ENCODE assay signal across 30 cellular contexts in genomic region chr9:75939712-75940111, GRCh38.
"Had no signal": no experiment of that assay in that cellular context is flagged by ENCODE, and none has a peak within 500 bp of the region (broad histone marks: within the 10 kb centered on the region; RNA-seq: fewer than 3 reads in every experiment).

No MANE protein-coding gene starts in this region.

- H3K9me3 ChIP-seq: ascending aorta, breast epithelium, esophagus squamous epithelium had no signal

- H3K27ac ChIP-seq: breast epithelium, cardiac muscle cell, coronary artery, dorsolateral prefrontal cortex, esophagus squamous epithelium, VCaP had no signal

- H3K27me3 ChIP-seq: ascending aorta, breast epithelium, cardiac muscle cell, dorsolateral prefrontal cortex, esophagus squamous epithelium had no signal

- ATAC-seq: activated naive CD4-positive, alpha-beta T cell treated with anti-CD3 and anti-CD28 coated beads, Interleukin-2, amount 50 U/mL, for 72 hours; activated T-cell treated with anti-CD3 and anti-CD28 coated beads, Interleukin-2, amount 50 U/mL, for 72 hours; WTC11 had no signal

- H3K4me1 ChIP-seq: breast epithelium had no signal

- H3K36me3 ChIP-seq: breast epithelium, cardiac muscle cell had no signal

- DNase-seq: activated CD4-positive, alpha-beta memory T cell treated with anti-CD3 and anti-CD28 coated beads, Interleukin-2, amount 10 ng/mL, durations not matched to agents 7 days and 5 days; activated CD4-positive, alpha-beta T cell treated with anti-CD3 and anti-CD28 coated beads for 1 hour; activated CD4-positive, alpha-beta T cell treated with anti-CD3 and anti-CD28 coated beads for 4 hours; activated CD4-positive, alpha-beta T cell treated with anti-CD3 and anti-CD28 coated beads, Interleukin-2, amount 10 ng/mL, durations not matched to agents 7 days and 5 days; activated CD4-positive, alpha-beta T cell treated with anti-CD3 and anti-CD28 coated beads, Interleukin-2, amount 50 U/mL, for 4 hours; activated CD8-positive, alpha-beta memory T cell treated with anti-CD3 and anti-CD28 coated beads, Interleukin-2, amount 50 U/mL, for 48 hours; activated gamma-delta T cell; activated naive CD4-positive, alpha-beta T cell; activated naive CD4-positive, alpha-beta T cell treated with anti-CD3 and anti-CD28 coated beads, Interleukin-2, amount 10 ng/mL, durations not matched to agents 7 days and 5 days; activated naive CD8-positive, alpha-beta T cell treated with anti-CD3 and anti-CD28 coated beads, Interleukin-2, amount 10 ng/mL, durations not matched to agents 7 days and 5 days; activated T-cell treated with anti-CD3 and anti-CD28 coated beads for 4 hours; activated T-cell treated with anti-CD3 and anti-CD28 coated beads, Interleukin-2, amount 50 U/mL, for 24 hours; activated T-cell treated with anti-CD3 and anti-CD28 coated beads, Interleukin-2, amount 50 U/mL, for 72 hours; dorsolateral prefrontal cortex; effector memory CD4-positive, alpha-beta T cell; endodermal cell; erythroblast; esophagus squamous epithelium; head of caudate nucleus; hippocampal formation; T-helper 2 cell had no signal

- H3K4me3 ChIP-seq: ascending aorta, breast epithelium, cardiac muscle cell, coronary artery, dorsolateral prefrontal cortex, esophagus squamous epithelium had no signal

- FAIRE-seq: frontal cortex, TTC549 had no signal
